ENCODE assay signal across 19 cellular contexts in genomic region chr15:77352932-77353331, GRCh38.
DNase-seq lines count a peak whose midpoint lies in the region; ATAC-seq lines count a peak whose summit lies in the region.
"Had no signal": no experiment of that assay in that cellular context is flagged by ENCODE, and none has a peak within 500 bp of the region (broad histone marks: within the 10 kb centered on the region; RNA-seq: fewer than 3 reads in every experiment).

No MANE protein-coding gene starts in this region.

- H3K27me3 ChIP-seq in GM23248 (replicated peaks; ENCODE audit: insufficient read depth) = no peaks in the 10 kb centered on the region
- H3K27me3 ChIP-seq: SJSA1 had no signal

- in situ Hi-C loops in GM23248 (cut with MboI) = no loop called here

- H3K9me3 Mint-ChIP-seq in activated CD8-positive, alpha-beta T cell treated with anti-CD3 and anti-CD28 coated beads, Interleukin-2, amount 10 ng/mL, durations not matched to agents 7 days and 5 days (ENCODE audit: insufficient read depth) = no peaks in the 10 kb centered on the region
- H3K9me3 Mint-ChIP-seq: CD4-positive, alpha-beta memory T cell had no signal

- no peaks in the 10 kb centered on the region for H3K9me3 ChIP-seq in GM23248 (ENCODE audit: low read depth)
- H3K9me3 ChIP-seq: SJSA1 had no signal

- no peaks in the 10 kb centered on the region for H3K27me3 Mint-ChIP-seq in activated CD8-positive, alpha-beta T cell treated with anti-CD3 and anti-CD28 coated beads, Interleukin-2, amount 10 ng/mL, durations not matched to agents 7 days and 5 days (ENCODE audit: low read depth)
- H3K27me3 Mint-ChIP-seq: CD4-positive, alpha-beta memory T cell had no signal

- 0 out of 2 replicates have a peak, but pooled peaks cover 10% of the 10 kb centered on the region for H3F3A ChIP-seq in GM23248 (ENCODE audit: insufficient read depth)

- no peak overlapping the region for H3K4me2 ChIP-seq in GM23248 (ENCODE audit: unreplicated experiment)
- H3K4me2 ChIP-seq: KMS-11, PC-9 had no signal

- H3K4me3 Mint-ChIP-seq in activated CD8-positive, alpha-beta T cell treated with anti-CD3 and anti-CD28 coated beads, Interleukin-2, amount 10 ng/mL, durations not matched to agents 7 days and 5 days = no peak overlapping the region
- H3K4me3 Mint-ChIP-seq: CD4-positive, alpha-beta memory T cell had no signal

- no peaks in the 10 kb centered on the region for H3K4me1 Mint-ChIP-seq in activated CD8-positive, alpha-beta T cell treated with anti-CD3 and anti-CD28 coated beads, Interleukin-2, amount 10 ng/mL, durations not matched to agents 7 days and 5 days (ENCODE audit: low read depth)

- 0 out of 2 replicates have a peak, but pooled peaks cover 9% of the 10 kb centered on the region for H3K36me3 ChIP-seq in GM23248 (ENCODE audit: low read depth)
- H3K36me3 ChIP-seq: SJSA1 had no signal

- POLR2A ChIA-PET in activated CD8-positive, alpha-beta T cell treated with anti-CD3 and anti-CD28 coated beads, Interleukin-2, amount 10 ng/mL, durations not matched to agents 7 days and 5 days (lab: Charles Lee) = no interaction called here

- H3K4me3 ChIP-seq in GM23248 = no peak overlapping the region
- H3K4me3 ChIP-seq: PC-9, SJSA1 had no signal

- no peaks in the 10 kb centered on the region for H3K9me2 ChIP-seq in GM23248 (ENCODE audit: insufficient read depth)

- no peaks in the 10 kb centered on the region for H3K36me3 Mint-ChIP-seq in activated CD8-positive, alpha-beta T cell treated with anti-CD3 and anti-CD28 coated beads, Interleukin-2, amount 10 ng/mL, durations not matched to agents 7 days and 5 days (ENCODE audit: low read depth)
- H3K36me3 Mint-ChIP-seq: CD4-positive, alpha-beta memory T cell had no signal

- peak; percentile 14 for DNase-seq in DMS 273 (lab: John Stamatoyannopoulos, UW; ENCODE audit: unreplicated experiment)
- DNase-seq in DMS 273 treated with DMSO at 0.1 percent for 48 hours (lab: John Stamatoyannopoulos, UW) = no peak
- peak; percentile 8 for DNase-seq in GM23248
- peak; percentile 32 for DNase-seq in NCI-H69 (lab: John Stamatoyannopoulos, UW)
- DNase-seq in myocyte (ENCODE audit: low read depth) = peak; percentile 11
- DNase-seq in activated naive CD4-positive, alpha-beta T cell treated with anti-CD3 and anti-CD28 coated beads, Interleukin-2, amount 50 U/mL, for 16 hours = no peak
- DNase-seq in activated CD8-positive, alpha-beta T cell treated with anti-CD3 and anti-CD28 coated beads, Interleukin-2, amount 10 ng/mL, durations not matched to agents 7 days and 5 days = no peak
- DNase-seq: Calu3; CD4-positive, alpha-beta memory T cell; DMS79 treated with DMSO at 0.1 percent for 48 hours; GOT3; NCI-H1105 treated with DMSO at 0.1 percent for 48 hours; NCI-H2081 treated with DMSO at 0.1 percent for 48 hours; NCI-H526 treated with DMSO at 0.1 percent for 48 hours; PC-9 had no signal

- peaks cover 12% of the 10 kb centered on the region; the same call in 1 of the 2 replicates for H3K4me1 ChIP-seq in GM23248 (ENCODE audit: insufficient read depth)
- H3K4me1 ChIP-seq: SJSA1 had no signal

- H3K79me2 ChIP-seq in GM23248 (ENCODE audit: insufficient read depth) = peaks cover 99% of the 10 kb centered on the region

- H3K9ac ChIP-seq in GM23248 = no peak overlapping the region
- H3K9ac ChIP-seq: KMS-11 had no signal

- WGBS in GM23248 (ENCODE audit: low coverage in 1 of 2, low lambda C conversion rate in 2 of 2, missing lambda C conversion rate in 2 of 2), 2 experiments = 33 to 34% methylated on average over 5 of the region's 5 CpGs

- CTCF ChIA-PET in activated CD8-positive, alpha-beta T cell treated with anti-CD3 and anti-CD28 coated beads, Interleukin-2, amount 10 ng/mL, durations not matched to agents 7 days and 5 days (lab: Charles Lee) = no interaction called here

- H3K27ac ChIP-seq in GM23248 = no peak overlapping the region
- H3K27ac ChIP-seq: 22Rv1, KMS-11, PC-9, SJSA1 had no signal

- H3K27ac Mint-ChIP-seq in activated CD8-positive, alpha-beta T cell treated with anti-CD3 and anti-CD28 coated beads, Interleukin-2, amount 10 ng/mL, durations not matched to agents 7 days and 5 days = no peak overlapping the region
- H3K27ac Mint-ChIP-seq: CD4-positive, alpha-beta memory T cell had no signal

- peaks cover 10% of the 10 kb centered on the region; the same call in 1 of the 2 replicates for H4K20me1 ChIP-seq in GM23248 (ENCODE audit: insufficient read depth)

- no peak for ATAC-seq in activated CD8-positive, alpha-beta T cell treated with anti-CD3 and anti-CD28 coated beads, Interleukin-2, amount 10 ng/mL, durations not matched to agents 7 days and 5 days
- ATAC-seq in GM19455 (IDR thresholded peaks at IDR 0.05; ENCODE audit: unreplicated experiment) = no peak

- H2AFZ ChIP-seq in GM23248 = no peak overlapping the region
- H2AFZ ChIP-seq: PC-9 had no signal

Comparison
In these comparisons a context has a peak if more than half of its experiments do, and no peak if none do; other contexts are left out.
1. DNase-seq: peak in DMS 273 (single experiment), GM23248 (single experiment), NCI-H69 (single experiment) and myocyte (single experiment); none in DMS 273 treated with DMSO at 0.1 percent for 48 hours (single experiment), activated naive CD4-positive, alpha-beta T cell treated with anti-CD3 and anti-CD28 coated beads, Interleukin-2, amount 50 U/mL, for 16 hours (single experiment) and activated CD8-positive, alpha-beta T cell treated with anti-CD3 and anti-CD28 coated beads, Interleukin-2, amount 10 ng/mL, durations not matched to agents 7 days and 5 days (single experiment).